Comparison of ENCODE assay signal across 1 cellular context in genomic region chr7:101308245-101309085, GRCh38.
TF ChIP-seq lines count a peak whose summit lies in the region.

No MANE protein-coding gene starts in this region.

TF ChIP-seq in K562, 482 proteins besides CTCF, POLR2A, EP300 and RAD21 (continued from another document and continues in another):
- TF ChIP-seq THAP12 (CRISPR knock-in tag; IDR thresholded peaks at IDR 0.05) (no peak), FIP1L1 (IDR thresholded peaks at IDR 0.05; ENCODE audit: low read depth, low read length, poor library complexity, severe bottlenecking) (peak; percentile 72), RBFOX2 (IDR thresholded peaks at IDR 0.05; ENCODE audit: low read depth, low read length) (peak; percentile 78), LCOR (CRISPR knock-in tag; IDR thresholded peaks at IDR 0.05) (peak; percentile 21; the same call in 1 of the 2 replicates), NFE2 (IDR thresholded peaks at IDR 0.05; ENCODE audit: low read depth) (no peak), RB1 (IDR thresholded peaks at IDR 0.05; ENCODE audit: low read depth) (no peak), KAT8 (IDR thresholded peaks at IDR 0.05; ENCODE audit: low read depth) (no peak), NCOA6 (IDR thresholded peaks at IDR 0.05) (no peak), NRF1 (conservative IDR thresholded peaks at IDR 0.05 in 1 of 2, IDR thresholded peaks at IDR 0.05 in 1 of 2) (peak in 1 of 2 experiments; percentile 30; a peak in 1 of 4 replicates), SUPT5H (IDR thresholded peaks at IDR 0.05) (peak; percentile 47; the same call in 1 of the 2 replicates), CCAR2 (IDR thresholded peaks at IDR 0.05; ENCODE audit: low read depth, low read length) (no peak), SIRT6 (IDR thresholded peaks at IDR 0.05; ENCODE audit: low read depth, low read length) (no peak), ZNF354B (CRISPR knock-in tag; IDR thresholded peaks at IDR 0.05) (no peak), EP400 (IDR thresholded peaks at IDR 0.05) (peak; percentile 42; the same call in 1 of the 2 replicates), POLR2AphosphoS5 (IDR thresholded peaks at IDR 0.05; ENCODE audit: control insufficient read depth, insufficient read depth, low read depth, low read length) (peak; percentile 58; the same call in 1 of the 2 replicates), DEAF1 (CRISPR knock-in tag; IDR thresholded peaks at IDR 0.05) (no peak), HNRNPLL (IDR thresholded peaks at IDR 0.05; ENCODE audit: low read depth, low read length, poor library complexity, severe bottlenecking) (peak; percentile 53), TBP (optimal IDR thresholded peaks at IDR 0.05; ENCODE audit: low read depth, low read length) (peak; percentile 53), MYC (IDR thresholded peaks at IDR 0.05; ENCODE audit: low read depth, low read length) (peak; percentile 65), MYC (CRISPR knock-in tag; IDR thresholded peaks at IDR 0.05; ENCODE audit: borderline replicate concordance, low read depth) (no peak), GTF2B (IDR thresholded peaks at IDR 0.05; ENCODE audit: extremely low read depth, insufficient read length) (no peak), ZBED1 (IDR thresholded peaks at IDR 0.05) (no peak), MXD1 (CRISPR knock-in tag; IDR thresholded peaks at IDR 0.05; ENCODE audit: borderline replicate concordance, poor library complexity, severe bottlenecking) (no peak), HDAC8 (tag; IDR thresholded peaks at IDR 0.05) (no peak), TAF7 (tag; IDR thresholded peaks at IDR 0.05) (no peak), TFAP4 (CRISPR knock-in tag; IDR thresholded peaks at IDR 0.05; ENCODE audit: borderline replicate concordance) (peak; percentile 75; the same call in 1 of the 2 replicates), USF1 (CRISPR knock-in tag; IDR thresholded peaks at IDR 0.05) (no peak), YY1 (IDR thresholded peaks at IDR 0.05; ENCODE audit: borderline replicate concordance in 1 of 3, control insufficient read depth in 1 of 3, extremely low read depth in 1 of 3, insufficient read depth in 3 of 3, insufficient read length in 1 of 3, insufficient replicate concordance in 2 of 3, low read depth in 1 of 3, low read length in 2 of 3) (peak in 1 of 3 experiments; percentile 75), ZFX (CRISPR knock-in tag; IDR thresholded peaks at IDR 0.05) (peak; percentile 55), E2F6 (IDR thresholded peaks at IDR 0.05; ENCODE audit: borderline replicate concordance in 1 of 2, extremely low read depth in 1 of 2, insufficient read depth in 1 of 2, insufficient read length in 1 of 2, low read depth in 1 of 2, low read length in 1 of 2, poor library complexity in 1 of 2, severe bottlenecking in 1 of 2) (peak; percentile 62 to 77), NR2C1 (IDR thresholded peaks at IDR 0.05) (no peak), NR2C1 (tag; IDR thresholded peaks at IDR 0.05) (no peak), TAF1 (IDR thresholded peaks at IDR 0.05; ENCODE audit: control insufficient read depth, extremely low read depth, insufficient read depth, low read length, severe bottlenecking) (peak; percentile 58), POLR2G (IDR thresholded peaks at IDR 0.05; ENCODE audit: low read depth, low read length) (peak; percentile 79), PCBP1 (IDR thresholded peaks at IDR 0.05; ENCODE audit: low read depth, low read length, poor library complexity, severe bottlenecking) (peak; percentile 77), MAZ (CRISPR knock-in tag; conservative IDR thresholded peaks at IDR 0.05 in 1 of 2, IDR thresholded peaks at IDR 0.05 in 1 of 2) (peak in 1 of 2 experiments; percentile 38; a peak in 1 of 4 replicates), ZBTB7A (IDR thresholded peaks at IDR 0.05; ENCODE audit: borderline replicate concordance, control insufficient read depth, low read depth, low read length) (0 out of 2 replicates have a peak, but pooled peaks have one; percentile 5), KDM1A (IDR thresholded peaks at IDR 0.05) (no peak), HNRNPUL1 (IDR thresholded peaks at IDR 0.05; ENCODE audit: low read length) (no peak), MGA (IDR thresholded peaks at IDR 0.05) (peak; percentile 93)
